Comparison of ENCODE assay signal across 3 cellular contexts in the genomic region with DNA sequence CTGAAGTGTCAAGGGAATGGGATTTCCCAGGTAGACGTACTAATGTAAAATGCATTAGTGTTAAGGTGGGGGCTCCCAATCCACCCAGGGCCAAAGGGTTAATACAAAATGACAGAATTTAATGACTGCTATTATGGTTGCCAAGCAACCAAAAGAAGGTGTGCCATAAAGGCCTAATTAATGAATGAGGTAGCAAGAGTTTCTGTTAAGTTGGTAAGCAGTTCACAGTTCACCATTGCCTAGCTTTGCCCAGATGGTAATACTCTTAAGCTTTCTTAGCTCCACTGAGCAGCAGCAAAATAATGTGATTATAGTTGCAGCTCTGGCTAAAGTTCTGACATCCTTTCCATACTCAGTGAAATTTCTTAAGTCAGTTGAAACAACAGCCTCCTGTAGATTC.
A peak's percentile ranks its signal among the peaks of the same experiment; 100 is the strongest.
TF ChIP-seq lines count a peak whose summit lies in the region.

No MANE protein-coding gene starts in this region.

TF ChIP-seq in SK-N-SH treated with all-trans-retinoic acid at 6 μM for 48 hours, 23 proteins besides CTCF, POLR2A, EP300 and RAD21:
- TF ChIP-seq, protein P1, sequence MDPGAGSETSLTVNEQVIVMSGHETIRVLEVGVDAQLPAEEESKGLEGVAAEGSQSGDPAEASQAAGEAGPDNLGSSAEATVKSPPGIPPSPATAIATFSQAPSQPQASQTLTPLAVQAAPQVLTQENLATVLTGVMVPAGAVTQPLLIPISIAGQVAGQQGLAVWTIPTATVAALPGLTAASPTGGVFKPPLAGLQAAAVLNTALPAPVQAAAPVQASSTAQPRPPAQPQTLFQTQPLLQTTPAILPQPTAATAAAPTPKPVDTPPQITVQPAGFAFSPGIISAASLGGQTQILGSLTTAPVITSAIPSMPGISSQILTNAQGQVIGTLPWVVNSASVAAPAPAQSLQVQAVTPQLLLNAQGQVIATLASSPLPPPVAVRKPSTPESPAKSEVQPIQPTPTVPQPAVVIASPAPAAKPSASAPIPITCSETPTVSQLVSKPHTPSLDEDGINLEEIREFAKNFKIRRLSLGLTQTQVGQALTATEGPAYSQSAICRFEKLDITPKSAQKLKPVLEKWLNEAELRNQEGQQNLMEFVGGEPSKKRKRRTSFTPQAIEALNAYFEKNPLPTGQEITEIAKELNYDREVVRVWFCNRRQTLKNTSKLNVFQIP (CRISPR knock-in tag; IDR thresholded peaks at IDR 0.05; ENCODE audit: borderline replicate concordance, low read depth): no peak
- TF ChIP-seq TCF4 (CRISPR knock-in tag; IDR thresholded peaks at IDR 0.05; ENCODE audit: borderline replicate concordance) (no peak), SNAI2 (CRISPR knock-in tag; IDR thresholded peaks at IDR 0.05) (no peak), ZNF70 (CRISPR knock-in tag; IDR thresholded peaks at IDR 0.05) (no peak), OSR1 (CRISPR knock-in tag; IDR thresholded peaks at IDR 0.05) (no peak), ESRRG (CRISPR knock-in tag; IDR thresholded peaks at IDR 0.05) (no peak)
TF ChIP-seq in SK-N-SH treated with all-trans-retinoic acid at 6 μM for 48 hours: peak in this region for 0.

TF ChIP-seq in SK-N-SH, 30 proteins besides CTCF, POLR2A, EP300 and RAD21 (continued from another document):
- TF ChIP-seq, protein P2, sequence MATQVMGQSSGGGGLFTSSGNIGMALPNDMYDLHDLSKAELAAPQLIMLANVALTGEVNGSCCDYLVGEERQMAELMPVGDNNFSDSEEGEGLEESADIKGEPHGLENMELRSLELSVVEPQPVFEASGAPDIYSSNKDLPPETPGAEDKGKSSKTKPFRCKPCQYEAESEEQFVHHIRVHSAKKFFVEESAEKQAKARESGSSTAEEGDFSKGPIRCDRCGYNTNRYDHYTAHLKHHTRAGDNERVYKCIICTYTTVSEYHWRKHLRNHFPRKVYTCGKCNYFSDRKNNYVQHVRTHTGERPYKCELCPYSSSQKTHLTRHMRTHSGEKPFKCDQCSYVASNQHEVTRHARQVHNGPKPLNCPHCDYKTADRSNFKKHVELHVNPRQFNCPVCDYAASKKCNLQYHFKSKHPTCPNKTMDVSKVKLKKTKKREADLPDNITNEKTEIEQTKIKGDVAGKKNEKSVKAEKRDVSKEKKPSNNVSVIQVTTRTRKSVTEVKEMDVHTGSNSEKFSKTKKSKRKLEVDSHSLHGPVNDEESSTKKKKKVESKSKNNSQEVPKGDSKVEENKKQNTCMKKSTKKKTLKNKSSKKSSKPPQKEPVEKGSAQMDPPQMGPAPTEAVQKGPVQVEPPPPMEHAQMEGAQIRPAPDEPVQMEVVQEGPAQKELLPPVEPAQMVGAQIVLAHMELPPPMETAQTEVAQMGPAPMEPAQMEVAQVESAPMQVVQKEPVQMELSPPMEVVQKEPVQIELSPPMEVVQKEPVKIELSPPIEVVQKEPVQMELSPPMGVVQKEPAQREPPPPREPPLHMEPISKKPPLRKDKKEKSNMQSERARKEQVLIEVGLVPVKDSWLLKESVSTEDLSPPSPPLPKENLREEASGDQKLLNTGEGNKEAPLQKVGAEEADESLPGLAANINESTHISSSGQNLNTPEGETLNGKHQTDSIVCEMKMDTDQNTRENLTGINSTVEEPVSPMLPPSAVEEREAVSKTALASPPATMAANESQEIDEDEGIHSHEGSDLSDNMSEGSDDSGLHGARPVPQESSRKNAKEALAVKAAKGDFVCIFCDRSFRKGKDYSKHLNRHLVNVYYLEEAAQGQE (IDR thresholded peaks at IDR 0.05; ENCODE audit: low read depth, low read length): no peak
- TF ChIP-seq, protein P3, sequence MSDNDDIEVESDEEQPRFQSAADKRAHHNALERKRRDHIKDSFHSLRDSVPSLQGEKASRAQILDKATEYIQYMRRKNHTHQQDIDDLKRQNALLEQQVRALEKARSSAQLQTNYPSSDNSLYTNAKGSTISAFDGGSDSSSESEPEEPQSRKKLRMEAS (IDR thresholded peaks at IDR 0.05; ENCODE audit: low read depth): no peak
- TF ChIP-seq SIN3A (IDR thresholded peaks at IDR 0.05; ENCODE audit: borderline replicate concordance, low read depth, low read length) (no peak), GATA2 (CRISPR knock-in tag; IDR thresholded peaks at IDR 0.05) (no peak), RXRA (IDR thresholded peaks at IDR 0.05; ENCODE audit: borderline replicate concordance, low read depth) (no peak), MXI1 (IDR thresholded peaks at IDR 0.05; ENCODE audit: low read depth, low read length) (no peak), RCOR1 (IDR thresholded peaks at IDR 0.05; ENCODE audit: low read length) (no peak), FOXM1 (IDR thresholded peaks at IDR 0.05; ENCODE audit: low read depth) (no peak), TAF1 (IDR thresholded peaks at IDR 0.05; ENCODE audit: borderline replicate concordance, low read depth, low read length) (no peak), MEF2A (IDR thresholded peaks at IDR 0.05; ENCODE audit: borderline replicate concordance, low read depth) (no peak), GABPA (IDR thresholded peaks at IDR 0.05; ENCODE audit: low read depth) (no peak)
- TF ChIP-seq, protein P4, sequence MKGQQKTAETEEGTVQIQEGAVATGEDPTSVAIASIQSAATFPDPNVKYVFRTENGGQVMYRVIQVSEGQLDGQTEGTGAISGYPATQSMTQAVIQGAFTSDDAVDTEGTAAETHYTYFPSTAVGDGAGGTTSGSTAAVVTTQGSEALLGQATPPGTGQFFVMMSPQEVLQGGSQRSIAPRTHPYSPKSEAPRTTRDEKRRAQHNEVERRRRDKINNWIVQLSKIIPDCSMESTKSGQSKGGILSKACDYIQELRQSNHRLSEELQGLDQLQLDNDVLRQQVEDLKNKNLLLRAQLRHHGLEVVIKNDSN (IDR thresholded peaks at IDR 0.05; ENCODE audit: borderline replicate concordance, low read depth): no peak
- TF ChIP-seq, protein P5, sequence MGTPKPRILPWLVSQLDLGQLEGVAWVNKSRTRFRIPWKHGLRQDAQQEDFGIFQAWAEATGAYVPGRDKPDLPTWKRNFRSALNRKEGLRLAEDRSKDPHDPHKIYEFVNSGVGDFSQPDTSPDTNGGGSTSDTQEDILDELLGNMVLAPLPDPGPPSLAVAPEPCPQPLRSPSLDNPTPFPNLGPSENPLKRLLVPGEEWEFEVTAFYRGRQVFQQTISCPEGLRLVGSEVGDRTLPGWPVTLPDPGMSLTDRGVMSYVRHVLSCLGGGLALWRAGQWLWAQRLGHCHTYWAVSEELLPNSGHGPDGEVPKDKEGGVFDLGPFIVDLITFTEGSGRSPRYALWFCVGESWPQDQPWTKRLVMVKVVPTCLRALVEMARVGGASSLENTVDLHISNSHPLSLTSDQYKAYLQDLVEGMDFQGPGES (IDR thresholded peaks at IDR 0.05; ENCODE audit: low read depth, low read length): no peak
- TF ChIP-seq, protein P6, sequence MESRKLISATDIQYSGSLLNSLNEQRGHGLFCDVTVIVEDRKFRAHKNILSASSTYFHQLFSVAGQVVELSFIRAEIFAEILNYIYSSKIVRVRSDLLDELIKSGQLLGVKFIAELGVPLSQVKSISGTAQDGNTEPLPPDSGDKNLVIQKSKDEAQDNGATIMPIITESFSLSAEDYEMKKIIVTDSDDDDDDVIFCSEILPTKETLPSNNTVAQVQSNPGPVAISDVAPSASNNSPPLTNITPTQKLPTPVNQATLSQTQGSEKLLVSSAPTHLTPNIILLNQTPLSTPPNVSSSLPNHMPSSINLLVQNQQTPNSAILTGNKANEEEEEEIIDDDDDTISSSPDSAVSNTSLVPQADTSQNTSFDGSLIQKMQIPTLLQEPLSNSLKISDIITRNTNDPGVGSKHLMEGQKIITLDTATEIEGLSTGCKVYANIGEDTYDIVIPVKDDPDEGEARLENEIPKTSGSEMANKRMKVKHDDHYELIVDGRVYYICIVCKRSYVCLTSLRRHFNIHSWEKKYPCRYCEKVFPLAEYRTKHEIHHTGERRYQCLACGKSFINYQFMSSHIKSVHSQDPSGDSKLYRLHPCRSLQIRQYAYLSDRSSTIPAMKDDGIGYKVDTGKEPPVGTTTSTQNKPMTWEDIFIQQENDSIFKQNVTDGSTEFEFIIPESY (IDR thresholded peaks at IDR 0.05; ENCODE audit: borderline replicate concordance, low read depth): no peak

TF ChIP-seq in GM12878, 131 proteins besides CTCF, POLR2A, EP300 and RAD21 (continued from another document and continues in another):
- no peak for TF ChIP-seq BACH1 (IDR thresholded peaks at IDR 0.05; ENCODE audit: borderline replicate concordance)
- TF ChIP-seq KAT2A (conservative IDR thresholded peaks at IDR 0.05; ENCODE audit: control insufficient read depth, low read depth, low read length): no peak
- TF ChIP-seq, protein P7, sequence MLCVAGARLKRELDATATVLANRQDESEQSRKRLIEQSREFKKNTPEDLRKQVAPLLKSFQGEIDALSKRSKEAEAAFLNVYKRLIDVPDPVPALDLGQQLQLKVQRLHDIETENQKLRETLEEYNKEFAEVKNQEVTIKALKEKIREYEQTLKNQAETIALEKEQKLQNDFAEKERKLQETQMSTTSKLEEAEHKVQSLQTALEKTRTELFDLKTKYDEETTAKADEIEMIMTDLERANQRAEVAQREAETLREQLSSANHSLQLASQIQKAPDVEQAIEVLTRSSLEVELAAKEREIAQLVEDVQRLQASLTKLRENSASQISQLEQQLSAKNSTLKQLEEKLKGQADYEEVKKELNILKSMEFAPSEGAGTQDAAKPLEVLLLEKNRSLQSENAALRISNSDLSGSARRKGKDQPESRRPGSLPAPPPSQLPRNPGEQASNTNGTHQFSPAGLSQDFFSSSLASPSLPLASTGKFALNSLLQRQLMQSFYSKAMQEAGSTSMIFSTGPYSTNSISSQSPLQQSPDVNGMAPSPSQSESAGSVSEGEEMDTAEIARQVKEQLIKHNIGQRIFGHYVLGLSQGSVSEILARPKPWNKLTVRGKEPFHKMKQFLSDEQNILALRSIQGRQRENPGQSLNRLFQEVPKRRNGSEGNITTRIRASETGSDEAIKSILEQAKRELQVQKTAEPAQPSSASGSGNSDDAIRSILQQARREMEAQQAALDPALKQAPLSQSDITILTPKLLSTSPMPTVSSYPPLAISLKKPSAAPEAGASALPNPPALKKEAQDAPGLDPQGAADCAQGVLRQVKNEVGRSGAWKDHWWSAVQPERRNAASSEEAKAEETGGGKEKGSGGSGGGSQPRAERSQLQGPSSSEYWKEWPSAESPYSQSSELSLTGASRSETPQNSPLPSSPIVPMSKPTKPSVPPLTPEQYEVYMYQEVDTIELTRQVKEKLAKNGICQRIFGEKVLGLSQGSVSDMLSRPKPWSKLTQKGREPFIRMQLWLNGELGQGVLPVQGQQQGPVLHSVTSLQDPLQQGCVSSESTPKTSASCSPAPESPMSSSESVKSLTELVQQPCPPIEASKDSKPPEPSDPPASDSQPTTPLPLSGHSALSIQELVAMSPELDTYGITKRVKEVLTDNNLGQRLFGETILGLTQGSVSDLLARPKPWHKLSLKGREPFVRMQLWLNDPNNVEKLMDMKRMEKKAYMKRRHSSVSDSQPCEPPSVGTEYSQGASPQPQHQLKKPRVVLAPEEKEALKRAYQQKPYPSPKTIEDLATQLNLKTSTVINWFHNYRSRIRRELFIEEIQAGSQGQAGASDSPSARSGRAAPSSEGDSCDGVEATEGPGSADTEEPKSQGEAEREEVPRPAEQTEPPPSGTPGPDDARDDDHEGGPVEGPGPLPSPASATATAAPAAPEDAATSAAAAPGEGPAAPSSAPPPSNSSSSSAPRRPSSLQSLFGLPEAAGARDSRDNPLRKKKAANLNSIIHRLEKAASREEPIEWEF (IDR thresholded peaks at IDR 0.05; ENCODE audit: insufficient replicate concordance, low read depth, low read length): no peak
- TF ChIP-seq ATF7 (IDR thresholded peaks at IDR 0.05; ENCODE audit: low read depth): no peak
- TF ChIP-seq TCF3 (IDR thresholded peaks at IDR 0.05; ENCODE audit: borderline replicate concordance, insufficient read depth, low read depth, low read length): no peak
- TF ChIP-seq, protein P8, sequence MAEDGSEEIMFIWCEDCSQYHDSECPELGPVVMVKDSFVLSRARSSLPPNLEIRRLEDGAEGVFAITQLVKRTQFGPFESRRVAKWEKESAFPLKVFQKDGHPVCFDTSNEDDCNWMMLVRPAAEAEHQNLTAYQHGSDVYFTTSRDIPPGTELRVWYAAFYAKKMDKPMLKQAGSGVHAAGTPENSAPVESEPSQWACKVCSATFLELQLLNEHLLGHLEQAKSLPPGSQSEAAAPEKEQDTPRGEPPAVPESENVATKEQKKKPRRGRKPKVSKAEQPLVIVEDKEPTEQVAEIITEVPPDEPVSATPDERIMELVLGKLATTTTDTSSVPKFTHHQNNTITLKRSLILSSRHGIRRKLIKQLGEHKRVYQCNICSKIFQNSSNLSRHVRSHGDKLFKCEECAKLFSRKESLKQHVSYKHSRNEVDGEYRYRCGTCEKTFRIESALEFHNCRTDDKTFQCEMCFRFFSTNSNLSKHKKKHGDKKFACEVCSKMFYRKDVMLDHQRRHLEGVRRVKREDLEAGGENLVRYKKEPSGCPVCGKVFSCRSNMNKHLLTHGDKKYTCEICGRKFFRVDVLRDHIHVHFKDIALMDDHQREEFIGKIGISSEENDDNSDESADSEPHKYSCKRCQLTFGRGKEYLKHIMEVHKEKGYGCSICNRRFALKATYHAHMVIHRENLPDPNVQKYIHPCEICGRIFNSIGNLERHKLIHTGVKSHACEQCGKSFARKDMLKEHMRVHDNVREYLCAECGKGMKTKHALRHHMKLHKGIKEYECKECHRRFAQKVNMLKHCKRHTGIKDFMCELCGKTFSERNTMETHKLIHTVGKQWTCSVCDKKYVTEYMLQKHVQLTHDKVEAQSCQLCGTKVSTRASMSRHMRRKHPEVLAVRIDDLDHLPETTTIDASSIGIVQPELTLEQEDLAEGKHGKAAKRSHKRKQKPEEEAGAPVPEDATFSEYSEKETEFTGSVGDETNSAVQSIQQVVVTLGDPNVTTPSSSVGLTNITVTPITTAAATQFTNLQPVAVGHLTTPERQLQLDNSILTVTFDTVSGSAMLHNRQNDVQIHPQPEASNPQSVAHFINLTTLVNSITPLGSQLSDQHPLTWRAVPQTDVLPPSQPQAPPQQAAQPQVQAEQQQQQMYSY (CRISPR knock-in tag; IDR thresholded peaks at IDR 0.05): no peak
- TF ChIP-seq, protein P6 (IDR thresholded peaks at IDR 0.05): no peak
- TF ChIP-seq CBX5 (IDR thresholded peaks at IDR 0.05; ENCODE audit: low read depth): no peak
- no peak for TF ChIP-seq ZSCAN29 (IDR thresholded peaks at IDR 0.05)
- peak; percentile 69; the same call in 1 of the 2 replicates for TF ChIP-seq NR2F1 (conservative IDR thresholded peaks at IDR 0.05)
- TF ChIP-seq, protein P9, sequence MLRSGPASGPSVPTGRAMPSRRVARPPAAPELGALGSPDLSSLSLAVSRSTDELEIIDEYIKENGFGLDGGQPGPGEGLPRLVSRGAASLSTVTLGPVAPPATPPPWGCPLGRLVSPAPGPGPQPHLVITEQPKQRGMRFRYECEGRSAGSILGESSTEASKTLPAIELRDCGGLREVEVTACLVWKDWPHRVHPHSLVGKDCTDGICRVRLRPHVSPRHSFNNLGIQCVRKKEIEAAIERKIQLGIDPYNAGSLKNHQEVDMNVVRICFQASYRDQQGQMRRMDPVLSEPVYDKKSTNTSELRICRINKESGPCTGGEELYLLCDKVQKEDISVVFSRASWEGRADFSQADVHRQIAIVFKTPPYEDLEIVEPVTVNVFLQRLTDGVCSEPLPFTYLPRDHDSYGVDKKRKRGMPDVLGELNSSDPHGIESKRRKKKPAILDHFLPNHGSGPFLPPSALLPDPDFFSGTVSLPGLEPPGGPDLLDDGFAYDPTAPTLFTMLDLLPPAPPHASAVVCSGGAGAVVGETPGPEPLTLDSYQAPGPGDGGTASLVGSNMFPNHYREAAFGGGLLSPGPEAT (IDR thresholded peaks at IDR 0.05; ENCODE audit: low read depth): no peak
- TF ChIP-seq TAF1 (IDR thresholded peaks at IDR 0.05; ENCODE audit: borderline replicate concordance, low read depth, low read length): no peak
